1 cellular context compared by ENCODE assay signal in the genomic region with DNA sequence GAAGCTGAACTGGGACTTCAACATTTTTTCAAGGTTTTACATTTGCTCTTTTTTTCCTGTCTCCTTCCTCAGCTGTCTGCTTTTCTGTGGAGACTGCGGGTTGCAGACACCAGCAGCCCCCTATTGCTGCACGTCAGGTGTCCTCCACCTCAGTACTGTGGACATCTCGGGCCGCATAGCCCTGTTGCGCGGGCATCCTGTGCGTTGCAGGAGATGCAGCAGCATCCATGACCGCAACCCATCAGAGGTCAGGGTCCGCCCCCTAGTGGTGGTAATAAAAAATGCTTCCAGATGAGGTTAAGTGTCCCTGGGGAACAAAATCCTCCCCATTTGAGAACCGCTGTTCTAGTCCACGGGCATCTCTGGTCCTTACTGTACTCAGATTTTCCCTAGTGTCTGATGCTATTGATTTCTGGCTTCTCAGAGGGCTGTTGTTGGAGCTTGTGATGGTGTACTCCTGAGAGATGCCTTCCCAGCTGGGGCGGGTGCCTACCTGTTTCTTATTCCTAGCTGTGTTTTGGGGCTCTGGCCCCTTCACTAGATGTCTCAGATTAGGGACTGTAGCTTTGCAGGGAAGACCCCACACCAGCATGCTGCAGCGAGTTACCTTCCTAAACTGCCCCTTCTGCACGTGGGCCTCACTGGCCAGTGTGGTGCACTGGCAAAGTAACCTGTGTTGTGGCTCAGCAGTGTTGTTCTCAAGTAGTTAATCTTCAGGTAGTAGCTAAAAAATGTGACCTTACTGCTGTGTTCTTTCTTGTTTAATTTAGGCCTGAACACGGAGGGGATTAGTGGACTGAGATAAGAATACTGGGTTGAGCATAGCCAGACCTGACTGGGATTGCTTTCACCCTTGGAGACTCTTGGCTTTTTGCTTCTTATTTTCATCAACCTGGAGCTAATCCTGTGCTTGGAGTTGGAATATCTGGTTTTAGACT.
TF ChIP-seq lines count a peak whose summit lies in the region.

No MANE protein-coding gene starts in this region.

TF ChIP-seq in H1, 55 proteins besides CTCF, POLR2A, EP300 and RAD21 (continued from another document):
- TF ChIP-seq CBX5 (IDR thresholded peaks at IDR 0.05; ENCODE audit: low read depth, low read length) (no peak), SRF (IDR thresholded peaks at IDR 0.05; ENCODE audit: low read depth, low read length) (0 out of 2 replicates have a peak, but pooled peaks have one; percentile 40), KDM4A (IDR thresholded peaks at IDR 0.05; ENCODE audit: low read depth, low read length, severe bottlenecking) (no peak), TAF1 (IDR thresholded peaks at IDR 0.05; ENCODE audit: low read depth, low read length) (no peak), CREB1 (IDR thresholded peaks at IDR 0.05) (no peak; the same call in 1 of the 2 replicates), HDAC6 (IDR thresholded peaks at IDR 0.05; ENCODE audit: low read depth, low read length) (no peak), SAP30 (IDR thresholded peaks at IDR 0.05; ENCODE audit: insufficient read depth, insufficient replicate concordance, low read length) (no peak), JUND (IDR thresholded peaks at IDR 0.05; ENCODE audit: low read length) (peak; percentile 24; the same call in 1 of the 2 replicates), SIN3A (conservative IDR thresholded peaks at IDR 0.05 in 1 of 2, IDR thresholded peaks at IDR 0.05 in 1 of 2; ENCODE audit: low read depth in 1 of 2, low read length in 2 of 2) (no peak), YY1 (IDR thresholded peaks at IDR 0.05; ENCODE audit: low read depth, low read length) (peak; percentile 77), POLR2AphosphoS5 (IDR thresholded peaks at IDR 0.05; ENCODE audit: low read depth, low read length) (no peak; the same call in 1 of the 2 replicates), NANOG (IDR thresholded peaks at IDR 0.05; ENCODE audit: insufficient read depth, low read depth, low read length, poor library complexity, severe bottlenecking) (no peak), TCF12 (IDR thresholded peaks at IDR 0.05; ENCODE audit: low read depth, low read length) (no peak), RXRA (IDR thresholded peaks at IDR 0.05; ENCODE audit: insufficient read depth, low read depth, low read length) (no peak), GABPA (IDR thresholded peaks at IDR 0.05; ENCODE audit: borderline replicate concordance, insufficient read depth, low read length) (peak; percentile 69; the same call in 1 of the 2 replicates), SIRT6 (IDR thresholded peaks at IDR 0.05; ENCODE audit: low read length) (no peak), FOSL1 (IDR thresholded peaks at IDR 0.05; ENCODE audit: insufficient read depth, low read depth, low read length) (no peak), TAF7 (optimal IDR thresholded peaks at IDR 0.05; ENCODE audit: borderline replicate concordance, low read depth, low read length) (no peak), CBX8 (IDR thresholded peaks at IDR 0.05; ENCODE audit: borderline replicate concordance, low read depth, low read length) (no peak), SUZ12 (IDR thresholded peaks at IDR 0.05; ENCODE audit: low read length) (no peak), SP1 (IDR thresholded peaks at IDR 0.05; ENCODE audit: low read depth, low read length) (no peak), BRCA1 (IDR thresholded peaks at IDR 0.05; ENCODE audit: low read depth, low read length) (no peak), EZH2 (IDR thresholded peaks at IDR 0.05; ENCODE audit: low read depth, low read length, severe bottlenecking) (no peak), JUN (IDR thresholded peaks at IDR 0.05; ENCODE audit: low read depth, low read length) (no peak), ASH2L (IDR thresholded peaks at IDR 0.05; ENCODE audit: low read length) (no peak), GTF2F1 (IDR thresholded peaks at IDR 0.05; ENCODE audit: borderline replicate concordance, low read depth, low read length) (no peak), EGR1 (IDR thresholded peaks at IDR 0.05; ENCODE audit: borderline replicate concordance, low read depth, low read length) (no peak), CHD2 (IDR thresholded peaks at IDR 0.05; ENCODE audit: low read length) (no peak), BACH1 (IDR thresholded peaks at IDR 0.05; ENCODE audit: low read length) (no peak), SP2 (IDR thresholded peaks at IDR 0.05; ENCODE audit: low read length) (no peak), SP4 (IDR thresholded peaks at IDR 0.05; ENCODE audit: low read length) (0 out of 2 replicates have a peak, but pooled peaks have one; percentile 42), TEAD4 (IDR thresholded peaks at IDR 0.05; ENCODE audit: low read depth, low read length) (peak; percentile 54; the same call in 1 of the 2 replicates), ZNF274 (IDR thresholded peaks at IDR 0.05; ENCODE audit: borderline replicate concordance, extremely low read depth, low read length) (no peak), KDM1A (IDR thresholded peaks at IDR 0.05; ENCODE audit: borderline replicate concordance, low read length) (no peak), PHF8 (conservative IDR thresholded peaks at IDR 0.05; ENCODE audit: low read depth, low read length) (no peak), CEBPB (IDR thresholded peaks at IDR 0.05; ENCODE audit: low read depth, low read length) (0 out of 2 replicates have a peak, but pooled peaks have one; percentile 30), TBP (IDR thresholded peaks at IDR 0.05; ENCODE audit: low read depth, low read length) (no peak), BCL11A (IDR thresholded peaks at IDR 0.05; ENCODE audit: low read depth in 2 of 2, low read length in 2 of 2) (no peak), HDAC2 (IDR thresholded peaks at IDR 0.05; ENCODE audit: borderline replicate concordance in 1 of 2, low read depth in 2 of 2, low read length in 2 of 2) (0 out of 4 replicates have a peak, but pooled peaks of 1 of the 2 experiments have one; percentile 42), RFX5 (IDR thresholded peaks at IDR 0.05; ENCODE audit: borderline replicate concordance, low read depth, low read length) (no peak), CHD1 (IDR thresholded peaks at IDR 0.05; ENCODE audit: low read depth, low read length) (no peak), SIX5 (IDR thresholded peaks at IDR 0.05; ENCODE audit: low read depth, low read length) (no peak), RNF2 (IDR thresholded peaks at IDR 0.05; ENCODE audit: borderline replicate concordance, low read depth, low read length, missing control alignments, poor library complexity, severe bottlenecking) (no peak), KDM5A (IDR thresholded peaks at IDR 0.05; ENCODE audit: low read length) (no peak), POU5F1 (IDR thresholded peaks at IDR 0.05; ENCODE audit: low read depth, low read length) (no peak), NRF1 (IDR thresholded peaks at IDR 0.05; ENCODE audit: low read depth, low read length) (0 out of 2 replicates have a peak, but pooled peaks have one; percentile 6), CTBP2 (IDR thresholded peaks at IDR 0.05; ENCODE audit: borderline replicate concordance, insufficient read depth, insufficient read length, low read length) (no peak), RBBP5 (IDR thresholded peaks at IDR 0.05; ENCODE audit: borderline replicate concordance, low read depth, low read length) (no peak)
- TF ChIP-seq, protein P1, sequence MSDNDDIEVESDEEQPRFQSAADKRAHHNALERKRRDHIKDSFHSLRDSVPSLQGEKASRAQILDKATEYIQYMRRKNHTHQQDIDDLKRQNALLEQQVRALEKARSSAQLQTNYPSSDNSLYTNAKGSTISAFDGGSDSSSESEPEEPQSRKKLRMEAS (IDR thresholded peaks at IDR 0.05): no peak
- TF ChIP-seq, protein P2, sequence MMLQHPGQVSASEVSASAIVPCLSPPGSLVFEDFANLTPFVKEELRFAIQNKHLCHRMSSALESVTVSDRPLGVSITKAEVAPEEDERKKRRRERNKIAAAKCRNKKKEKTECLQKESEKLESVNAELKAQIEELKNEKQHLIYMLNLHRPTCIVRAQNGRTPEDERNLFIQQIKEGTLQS (IDR thresholded peaks at IDR 0.05; ENCODE audit: insufficient read depth, low read depth, low read length): no peak
- TF ChIP-seq, protein P3, sequence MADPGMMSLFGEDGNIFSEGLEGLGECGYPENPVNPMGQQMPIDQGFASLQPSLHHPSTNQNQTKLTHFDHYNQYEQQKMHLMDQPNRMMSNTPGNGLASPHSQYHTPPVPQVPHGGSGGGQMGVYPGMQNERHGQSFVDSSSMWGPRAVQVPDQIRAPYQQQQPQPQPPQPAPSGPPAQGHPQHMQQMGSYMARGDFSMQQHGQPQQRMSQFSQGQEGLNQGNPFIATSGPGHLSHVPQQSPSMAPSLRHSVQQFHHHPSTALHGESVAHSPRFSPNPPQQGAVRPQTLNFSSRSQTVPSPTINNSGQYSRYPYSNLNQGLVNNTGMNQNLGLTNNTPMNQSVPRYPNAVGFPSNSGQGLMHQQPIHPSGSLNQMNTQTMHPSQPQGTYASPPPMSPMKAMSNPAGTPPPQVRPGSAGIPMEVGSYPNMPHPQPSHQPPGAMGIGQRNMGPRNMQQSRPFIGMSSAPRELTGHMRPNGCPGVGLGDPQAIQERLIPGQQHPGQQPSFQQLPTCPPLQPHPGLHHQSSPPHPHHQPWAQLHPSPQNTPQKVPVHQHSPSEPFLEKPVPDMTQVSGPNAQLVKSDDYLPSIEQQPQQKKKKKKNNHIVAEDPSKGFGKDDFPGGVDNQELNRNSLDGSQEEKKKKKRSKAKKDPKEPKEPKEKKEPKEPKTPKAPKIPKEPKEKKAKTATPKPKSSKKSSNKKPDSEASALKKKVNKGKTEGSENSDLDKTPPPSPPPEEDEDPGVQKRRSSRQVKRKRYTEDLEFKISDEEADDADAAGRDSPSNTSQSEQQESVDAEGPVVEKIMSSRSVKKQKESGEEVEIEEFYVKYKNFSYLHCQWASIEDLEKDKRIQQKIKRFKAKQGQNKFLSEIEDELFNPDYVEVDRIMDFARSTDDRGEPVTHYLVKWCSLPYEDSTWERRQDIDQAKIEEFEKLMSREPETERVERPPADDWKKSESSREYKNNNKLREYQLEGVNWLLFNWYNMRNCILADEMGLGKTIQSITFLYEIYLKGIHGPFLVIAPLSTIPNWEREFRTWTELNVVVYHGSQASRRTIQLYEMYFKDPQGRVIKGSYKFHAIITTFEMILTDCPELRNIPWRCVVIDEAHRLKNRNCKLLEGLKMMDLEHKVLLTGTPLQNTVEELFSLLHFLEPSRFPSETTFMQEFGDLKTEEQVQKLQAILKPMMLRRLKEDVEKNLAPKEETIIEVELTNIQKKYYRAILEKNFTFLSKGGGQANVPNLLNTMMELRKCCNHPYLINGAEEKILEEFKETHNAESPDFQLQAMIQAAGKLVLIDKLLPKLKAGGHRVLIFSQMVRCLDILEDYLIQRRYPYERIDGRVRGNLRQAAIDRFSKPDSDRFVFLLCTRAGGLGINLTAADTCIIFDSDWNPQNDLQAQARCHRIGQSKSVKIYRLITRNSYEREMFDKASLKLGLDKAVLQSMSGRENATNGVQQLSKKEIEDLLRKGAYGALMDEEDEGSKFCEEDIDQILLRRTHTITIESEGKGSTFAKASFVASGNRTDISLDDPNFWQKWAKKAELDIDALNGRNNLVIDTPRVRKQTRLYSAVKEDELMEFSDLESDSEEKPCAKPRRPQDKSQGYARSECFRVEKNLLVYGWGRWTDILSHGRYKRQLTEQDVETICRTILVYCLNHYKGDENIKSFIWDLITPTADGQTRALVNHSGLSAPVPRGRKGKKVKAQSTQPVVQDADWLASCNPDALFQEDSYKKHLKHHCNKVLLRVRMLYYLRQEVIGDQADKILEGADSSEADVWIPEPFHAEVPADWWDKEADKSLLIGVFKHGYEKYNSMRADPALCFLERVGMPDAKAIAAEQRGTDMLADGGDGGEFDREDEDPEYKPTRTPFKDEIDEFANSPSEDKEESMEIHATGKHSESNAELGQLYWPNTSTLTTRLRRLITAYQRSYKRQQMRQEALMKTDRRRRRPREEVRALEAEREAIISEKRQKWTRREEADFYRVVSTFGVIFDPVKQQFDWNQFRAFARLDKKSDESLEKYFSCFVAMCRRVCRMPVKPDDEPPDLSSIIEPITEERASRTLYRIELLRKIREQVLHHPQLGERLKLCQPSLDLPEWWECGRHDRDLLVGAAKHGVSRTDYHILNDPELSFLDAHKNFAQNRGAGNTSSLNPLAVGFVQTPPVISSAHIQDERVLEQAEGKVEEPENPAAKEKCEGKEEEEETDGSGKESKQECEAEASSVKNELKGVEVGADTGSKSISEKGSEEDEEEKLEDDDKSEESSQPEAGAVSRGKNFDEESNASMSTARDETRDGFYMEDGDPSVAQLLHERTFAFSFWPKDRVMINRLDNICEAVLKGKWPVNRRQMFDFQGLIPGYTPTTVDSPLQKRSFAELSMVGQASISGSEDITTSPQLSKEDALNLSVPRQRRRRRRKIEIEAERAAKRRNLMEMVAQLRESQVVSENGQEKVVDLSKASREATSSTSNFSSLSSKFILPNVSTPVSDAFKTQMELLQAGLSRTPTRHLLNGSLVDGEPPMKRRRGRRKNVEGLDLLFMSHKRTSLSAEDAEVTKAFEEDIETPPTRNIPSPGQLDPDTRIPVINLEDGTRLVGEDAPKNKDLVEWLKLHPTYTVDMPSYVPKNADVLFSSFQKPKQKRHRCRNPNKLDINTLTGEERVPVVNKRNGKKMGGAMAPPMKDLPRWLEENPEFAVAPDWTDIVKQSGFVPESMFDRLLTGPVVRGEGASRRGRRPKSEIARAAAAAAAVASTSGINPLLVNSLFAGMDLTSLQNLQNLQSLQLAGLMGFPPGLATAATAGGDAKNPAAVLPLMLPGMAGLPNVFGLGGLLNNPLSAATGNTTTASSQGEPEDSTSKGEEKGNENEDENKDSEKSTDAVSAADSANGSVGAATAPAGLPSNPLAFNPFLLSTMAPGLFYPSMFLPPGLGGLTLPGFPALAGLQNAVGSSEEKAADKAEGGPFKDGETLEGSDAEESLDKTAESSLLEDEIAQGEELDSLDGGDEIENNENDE (IDR thresholded peaks at IDR 0.05; ENCODE audit: insufficient replicate concordance, low read length): no peak
- TF ChIP-seq, protein P4, sequence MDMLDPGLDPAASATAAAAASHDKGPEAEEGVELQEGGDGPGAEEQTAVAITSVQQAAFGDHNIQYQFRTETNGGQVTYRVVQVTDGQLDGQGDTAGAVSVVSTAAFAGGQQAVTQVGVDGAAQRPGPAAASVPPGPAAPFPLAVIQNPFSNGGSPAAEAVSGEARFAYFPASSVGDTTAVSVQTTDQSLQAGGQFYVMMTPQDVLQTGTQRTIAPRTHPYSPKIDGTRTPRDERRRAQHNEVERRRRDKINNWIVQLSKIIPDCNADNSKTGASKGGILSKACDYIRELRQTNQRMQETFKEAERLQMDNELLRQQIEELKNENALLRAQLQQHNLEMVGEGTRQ (IDR thresholded peaks at IDR 0.05; ENCODE audit: low read length): no peak
- TF ChIP-seq, protein P5, sequence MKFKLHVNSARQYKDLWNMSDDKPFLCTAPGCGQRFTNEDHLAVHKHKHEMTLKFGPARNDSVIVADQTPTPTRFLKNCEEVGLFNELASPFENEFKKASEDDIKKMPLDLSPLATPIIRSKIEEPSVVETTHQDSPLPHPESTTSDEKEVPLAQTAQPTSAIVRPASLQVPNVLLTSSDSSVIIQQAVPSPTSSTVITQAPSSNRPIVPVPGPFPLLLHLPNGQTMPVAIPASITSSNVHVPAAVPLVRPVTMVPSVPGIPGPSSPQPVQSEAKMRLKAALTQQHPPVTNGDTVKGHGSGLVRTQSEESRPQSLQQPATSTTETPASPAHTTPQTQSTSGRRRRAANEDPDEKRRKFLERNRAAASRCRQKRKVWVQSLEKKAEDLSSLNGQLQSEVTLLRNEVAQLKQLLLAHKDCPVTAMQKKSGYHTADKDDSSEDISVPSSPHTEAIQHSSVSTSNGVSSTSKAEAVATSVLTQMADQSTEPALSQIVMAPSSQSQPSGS (IDR thresholded peaks at IDR 0.05; ENCODE audit: low read length): no peak
- TF ChIP-seq, protein P6, sequence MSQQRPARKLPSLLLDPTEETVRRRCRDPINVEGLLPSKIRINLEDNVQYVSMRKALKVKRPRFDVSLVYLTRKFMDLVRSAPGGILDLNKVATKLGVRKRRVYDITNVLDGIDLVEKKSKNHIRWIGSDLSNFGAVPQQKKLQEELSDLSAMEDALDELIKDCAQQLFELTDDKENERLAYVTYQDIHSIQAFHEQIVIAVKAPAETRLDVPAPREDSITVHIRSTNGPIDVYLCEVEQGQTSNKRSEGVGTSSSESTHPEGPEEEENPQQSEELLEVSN (IDR thresholded peaks at IDR 0.05): no peak
